ENCODE assay signal across 6 cellular contexts in the genomic region with DNA sequence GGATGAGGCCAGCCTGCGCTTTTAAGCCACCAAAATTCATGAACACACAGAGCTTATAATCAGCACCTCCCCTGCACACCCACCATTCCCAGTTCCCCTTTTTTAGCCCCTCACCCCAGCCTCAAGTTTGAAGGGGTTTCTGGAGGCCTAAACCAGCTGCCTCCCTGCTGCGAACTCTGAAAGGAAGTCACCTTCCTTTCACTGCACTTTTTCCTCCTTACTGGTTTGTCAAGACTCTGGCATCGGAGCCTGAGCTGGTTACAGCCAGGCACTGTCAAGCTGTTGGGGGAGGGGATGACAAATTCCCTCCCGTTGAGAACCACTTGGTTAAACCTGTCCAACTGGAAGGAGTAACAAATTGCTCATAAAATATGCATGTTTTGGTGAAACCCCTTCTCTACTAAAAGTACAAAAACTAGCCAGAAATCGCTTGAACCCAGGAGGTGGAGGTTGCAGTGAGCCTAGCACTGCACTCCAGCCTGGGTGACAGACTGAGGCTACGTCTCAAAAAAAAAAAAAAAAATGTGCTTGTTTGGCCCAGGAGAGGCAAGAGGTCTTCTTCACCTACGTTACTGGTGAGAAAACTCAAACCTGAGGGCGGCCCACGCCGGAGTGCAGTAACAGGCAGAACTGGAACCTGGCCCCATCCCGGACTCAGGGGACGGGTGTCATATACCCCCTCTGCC. TPM values are rescaled to one million over a fixed set of nuclear protein-coding genes. Genes with fewer than 3 reads are reported as not detected.
DNase-seq lines count a peak whose midpoint lies in the region; ATAC-seq and TF ChIP-seq lines count a peak whose summit lies in the region.

No MANE protein-coding gene starts in this region.

- peak overlapping the region; percentile 82 for H3K27ac ChIP-seq in GM23338 (ENCODE audit: low read depth)
- H3K27ac ChIP-seq in right lobe of liver, result peak overlapping the region in 2 of 3 donors; percentile 21 to 79

- peak overlapping the region; percentile 97 for H3K27ac Mint-ChIP-seq in GM23338
- H3K27ac Mint-ChIP-seq in activated CD4-positive, alpha-beta memory T cell treated with anti-CD3 and anti-CD28 coated beads for 36 hours, result peak overlapping the region; percentile 82

- WGBS in right lobe of liver (ENCODE audit: insufficient coverage, low coverage, low lambda C conversion rate, missing lambda C conversion rate), result 60% methylated on average over 7 of the region's 12 CpGs

- intact Hi-C loops in activated CD4-positive, alpha-beta memory T cell treated with anti-CD3 and anti-CD28 coated beads for 36 hours (cut with micrococcal nuclease), result loop anchor here (1.0 kb wide), 3 partner anchors 19 to 40 kb away; a partner anchor contains a TSS
- intact Hi-C loops in right lobe of liver (cut with DNase I), result no loop called here

- H3K4me1 ChIP-seq in GM23338 (ENCODE audit: insufficient read depth) (peaks cover 12% of the 10 kb centered on the region), right lobe of liver (peaks cover 0 to 13% (median 0%) of the 10 kb centered on the region in 4 donors)

- H3K9me3 ChIP-seq in right lobe of liver, result no peaks in the 10 kb centered on the region

- peak overlapping the region; percentile 70 for H3K4me2 ChIP-seq in GM23338

- peak in 10 of 14 donors; percentile 24 to 53 (median 38) for DNase-seq in C1 segment of cervical spinal cord (lab: John Stamatoyannopoulos, UW)
- DNase-seq in GM23338 (ENCODE audit: low spot score), result peak; percentile 92
- DNase-seq in activated CD4-positive, alpha-beta memory T cell treated with anti-CD3 and anti-CD28 coated beads for 36 hours, result no peak
- DNase-seq in right lobe of liver, result no peak
- DNase-seq in T-helper 9 cell, result no peak
- DNase-seq in NCI-H1930 (lab: John Stamatoyannopoulos, UW), result no peak

- H3K27me3 ChIP-seq in GM23338 (ENCODE audit: insufficient read depth) (no peaks in the 10 kb centered on the region), right lobe of liver (no peaks in the 10 kb centered on the region)

- peaks cover 24% of the 10 kb centered on the region for H3K27me3 Mint-ChIP-seq in GM23338 (ENCODE audit: insufficient read depth, low read depth, poor library complexity)
- no peaks in the 10 kb centered on the region for H3K27me3 Mint-ChIP-seq in activated CD4-positive, alpha-beta memory T cell treated with anti-CD3 and anti-CD28 coated beads for 36 hours

- H3K36me3 ChIP-seq in GM23338 (ENCODE audit: insufficient read depth), result no peaks in the 10 kb centered on the region
- no peaks in the 10 kb centered on the region for H3K36me3 ChIP-seq in right lobe of liver

- H3K79me2 ChIP-seq in GM23338 (replicated peaks; ENCODE audit: insufficient read depth), result peaks cover 39% of the 10 kb centered on the region

- ATAC-seq in GM23338 (peak; percentile 63), right lobe of liver (peak in 1 of 4 donors; percentile 7)

- H3F3A ChIP-seq in GM23338 (replicated peaks; ENCODE audit: low read depth), result peaks cover 20% of the 10 kb centered on the region

- TF ChIP-seq CTCF in GM23338 (conservative IDR thresholded peaks at IDR 0.05; ENCODE audit: low read depth in 2 of 2) (no peak), right lobe of liver (IDR thresholded peaks at IDR 0.05) (no peak)

- H3K36me3 Mint-ChIP-seq in GM23338 (ENCODE audit: low read depth), result peaks cover 9% of the 10 kb centered on the region
- peaks cover 2% of the 10 kb centered on the region for H3K36me3 Mint-ChIP-seq in activated CD4-positive, alpha-beta memory T cell treated with anti-CD3 and anti-CD28 coated beads for 36 hours

- H3K9me2 ChIP-seq in GM23338 (ENCODE audit: insufficient read depth), result no peaks in the 10 kb centered on the region

- peaks cover 21% of the 10 kb centered on the region for H3K4me1 Mint-ChIP-seq in GM23338
- peaks cover 32% of the 10 kb centered on the region for H3K4me1 Mint-ChIP-seq in activated CD4-positive, alpha-beta memory T cell treated with anti-CD3 and anti-CD28 coated beads for 36 hours (ENCODE audit: low read depth)

- peak overlapping the region; percentile 81 for H3K4me3 Mint-ChIP-seq in GM23338
- H3K4me3 Mint-ChIP-seq in activated CD4-positive, alpha-beta memory T cell treated with anti-CD3 and anti-CD28 coated beads for 36 hours, result peak overlapping the region; percentile 78

- POLR2A ChIA-PET in activated CD4-positive, alpha-beta memory T cell treated with anti-CD3 and anti-CD28 coated beads for 36 hours (lab: Charles Lee), result no interaction called here

- peaks cover 4% of the 10 kb centered on the region; the same call in 1 of the 3 replicates for H3K9me3 Mint-ChIP-seq in GM23338
- no peaks in the 10 kb centered on the region for H3K9me3 Mint-ChIP-seq in activated CD4-positive, alpha-beta memory T cell treated with anti-CD3 and anti-CD28 coated beads for 36 hours

- 0 out of 2 replicates have a peak overlapping the region, but pooled peaks have one; percentile 64 for H2AFZ ChIP-seq in GM23338

- H3K4me3 ChIP-seq in GM23338, result peak overlapping the region; percentile 70
- peak overlapping the region in 2 of 3 donors; percentile 63 to 72 for H3K4me3 ChIP-seq in right lobe of liver

- CTCF ChIA-PET in activated CD4-positive, alpha-beta memory T cell treated with anti-CD3 and anti-CD28 coated beads for 36 hours (lab: Charles Lee), result interaction anchor here (0.6 to 1.0 kb wide), 2 partner anchors 26 to 261 kb away, joined by 3 to 5 read pairs; no protein-coding TSS in a partner anchor

- TF ChIP-seq POLR2A in right lobe of liver (IDR thresholded peaks at IDR 0.05), result no peak

- H4K20me1 ChIP-seq in GM23338 (replicated peaks; ENCODE audit: insufficient read depth), result peaks cover 7% of the 10 kb centered on the region

TF ChIP-seq in GM23338, 12 proteins besides CTCF, POLR2A, EP300 and RAD21:
- TF ChIP-seq NANOG (IDR thresholded peaks at IDR 0.05; ENCODE audit: borderline replicate concordance), result no peak
- no peak for TF ChIP-seq ZNF114 (CRISPR knock-in tag; IDR thresholded peaks at IDR 0.05)
- TF ChIP-seq POLR2AphosphoS5 (IDR thresholded peaks at IDR 0.05; ENCODE audit: low read depth), result no peak
- TF ChIP-seq, protein P1, sequence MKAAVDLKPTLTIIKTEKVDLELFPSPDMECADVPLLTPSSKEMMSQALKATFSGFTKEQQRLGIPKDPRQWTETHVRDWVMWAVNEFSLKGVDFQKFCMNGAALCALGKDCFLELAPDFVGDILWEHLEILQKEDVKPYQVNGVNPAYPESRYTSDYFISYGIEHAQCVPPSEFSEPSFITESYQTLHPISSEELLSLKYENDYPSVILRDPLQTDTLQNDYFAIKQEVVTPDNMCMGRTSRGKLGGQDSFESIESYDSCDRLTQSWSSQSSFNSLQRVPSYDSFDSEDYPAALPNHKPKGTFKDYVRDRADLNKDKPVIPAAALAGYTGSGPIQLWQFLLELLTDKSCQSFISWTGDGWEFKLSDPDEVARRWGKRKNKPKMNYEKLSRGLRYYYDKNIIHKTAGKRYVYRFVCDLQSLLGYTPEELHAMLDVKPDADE (IDR thresholded peaks at IDR 0.05), result no peak
- no peak for TF ChIP-seq JUNB (IDR thresholded peaks at IDR 0.05; ENCODE audit: unreplicated experiment)
- no peak for TF ChIP-seq STAT1 (IDR thresholded peaks at IDR 0.05; ENCODE audit: unreplicated experiment)

RNA-seq across cellular contexts. Expression of a gene that starts 0.7 kb away (rescaled TPM):
- 10.6 and 12.4 TPM in 2 replicates for total RNA-seq in GM23338 (2014; rRNA removed; shearing (Covaris generic))
- 7.8 and 7.9 TPM in 2 replicates for polyA plus RNA-seq in GM23338 (2016; fragmentation: Nextera tagmentation; extraction: Ambion mirVana)
- 1 to 10 TPM; 5.7 to 5.8 TPM for total RNA-seq in activated CD4-positive, alpha-beta memory T cell treated with anti-CD3 and anti-CD28 coated beads for 36 hours
- total RNA-seq in right lobe of liver, result 1 to 10 TPM; 1.8 to 5.3 (median 2.7) TPM

RNA-seq across cellular contexts. Expression of a gene that starts 0.7 kb away (rescaled TPM):
- total RNA-seq in GM23338 (2014; rRNA removed; shearing (Covaris generic)), result 87.0 and 106 TPM in 2 replicates
- 35.5 and 39.4 TPM in 2 replicates for polyA plus RNA-seq in GM23338 (2016; fragmentation: Nextera tagmentation; extraction: Ambion mirVana)
- total RNA-seq in activated CD4-positive, alpha-beta memory T cell treated with anti-CD3 and anti-CD28 coated beads for 36 hours, result 10 to 100 TPM; 24.2 to 28.4 TPM
- 10 to 100 TPM; 22.1 to 60.6 (median 24.4) TPM for total RNA-seq in right lobe of liver

RNA-seq across cellular contexts. Expression of a gene that starts 19.2 kb away (rescaled TPM):
- total RNA-seq in GM23338 (2014; rRNA removed; shearing (Covaris generic)), result 68.8 and 99.9 TPM in 2 replicates
- polyA plus RNA-seq in GM23338 (2016; fragmentation: Nextera tagmentation; extraction: Ambion mirVana), result 34.2 and 37.1 TPM in 2 replicates
- 100 to 1,000 TPM; 108 to 110 TPM for total RNA-seq in activated CD4-positive, alpha-beta memory T cell treated with anti-CD3 and anti-CD28 coated beads for 36 hours
- 10 to 100 TPM; 20.4 to 49.5 (median 23.5) TPM for total RNA-seq in right lobe of liver

RNA-seq across cellular contexts. Expression of a gene that starts 36.4 kb away (rescaled TPM):
- total RNA-seq in GM23338 (2014; rRNA removed; shearing (Covaris generic)), result 113 and 147 TPM in 2 replicates
- polyA plus RNA-seq in GM23338 (2016; fragmentation: Nextera tagmentation; extraction: Ambion mirVana), result 39.6 and 55.9 TPM in 2 replicates
- 10 to 100 TPM; 63.7 to 66.2 TPM for total RNA-seq in activated CD4-positive, alpha-beta memory T cell treated with anti-CD3 and anti-CD28 coated beads for 36 hours
- 10 to 100 TPM; 14.4 to 35.2 (median 22.6) TPM for total RNA-seq in right lobe of liver

RNA-seq across cellular contexts. Expression of a gene that starts 41.1 kb away (rescaled TPM):
- total RNA-seq in GM23338 (2014; rRNA removed; shearing (Covaris generic)), result 20.2 and 22.0 TPM in 2 replicates
- polyA plus RNA-seq in GM23338 (2016; fragmentation: Nextera tagmentation; extraction: Ambion mirVana), result 8.9 and 12.3 TPM in 2 replicates
- total RNA-seq in activated CD4-positive, alpha-beta memory T cell treated with anti-CD3 and anti-CD28 coated beads for 36 hours, result 10 to 100 TPM; 23.3 to 24.2 TPM
- total RNA-seq in right lobe of liver, result 10 to 100 TPM in 5 of 6 experiments, 1 to 10 TPM in 1; 9.9 to 23.6 (median 10.8) TPM

Comparison
In these comparisons a context has a peak if more than half of its experiments do, and no peak if none do; other contexts are left out.
1. DNase-seq: peak in C1 segment of cervical spinal cord (10 of 14) and GM23338 (single experiment); none in activated CD4-positive, alpha-beta memory T cell treated with anti-CD3 and anti-CD28 coated beads for 36 hours (single experiment), right lobe of liver (0 of 3), T-helper 9 cell (single experiment) and NCI-H1930 (0 of 2).